1 cellular context compared by ENCODE assay signal in the genomic region with DNA sequence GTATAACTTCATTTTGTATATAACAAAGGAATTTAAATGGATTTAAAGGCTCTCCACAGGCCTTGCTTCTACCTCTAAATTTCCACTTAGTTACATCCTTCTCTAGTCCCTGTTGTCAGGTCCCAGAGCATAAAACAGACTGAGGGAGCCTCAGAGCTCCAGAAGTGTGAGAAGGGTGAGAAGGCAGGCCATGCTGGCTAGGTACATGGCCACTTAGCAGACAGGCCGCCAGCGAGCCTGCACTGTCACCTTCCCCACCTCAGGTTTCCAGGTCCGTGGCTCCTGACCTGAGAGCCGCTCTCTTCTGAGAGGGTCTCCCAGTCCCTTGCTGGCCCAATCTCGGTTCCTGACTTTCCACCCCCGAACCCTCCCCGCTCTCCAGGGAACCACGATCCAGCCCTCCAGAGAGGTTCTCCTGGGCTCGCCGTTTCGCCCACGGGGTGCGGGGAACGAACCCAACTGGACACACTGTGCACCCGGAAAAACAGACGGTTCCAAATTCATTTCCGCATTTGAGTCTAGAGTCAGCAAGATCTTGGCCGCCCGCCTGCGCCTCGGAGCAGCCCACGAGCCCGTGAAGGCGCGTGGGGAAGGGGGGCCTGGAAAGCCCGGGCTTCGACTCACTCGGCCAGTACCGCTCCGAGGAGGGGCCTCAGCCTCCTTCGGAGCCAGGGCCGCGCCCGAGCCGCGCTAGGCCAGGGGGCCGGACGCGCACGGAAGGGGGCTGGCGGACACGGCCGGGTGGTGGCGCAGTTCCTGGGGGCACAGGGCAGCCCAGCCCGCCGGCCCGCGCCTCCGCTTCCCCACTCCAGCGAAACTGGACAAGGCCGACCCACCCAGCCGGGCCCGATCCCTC.
TF ChIP-seq lines count a peak whose summit lies in the region.

No MANE protein-coding gene starts in this region.

TF ChIP-seq in IMR-90, 13 proteins besides CTCF, POLR2A, EP300 and RAD21 (continued from another document):
- TF ChIP-seq, protein P1, sequence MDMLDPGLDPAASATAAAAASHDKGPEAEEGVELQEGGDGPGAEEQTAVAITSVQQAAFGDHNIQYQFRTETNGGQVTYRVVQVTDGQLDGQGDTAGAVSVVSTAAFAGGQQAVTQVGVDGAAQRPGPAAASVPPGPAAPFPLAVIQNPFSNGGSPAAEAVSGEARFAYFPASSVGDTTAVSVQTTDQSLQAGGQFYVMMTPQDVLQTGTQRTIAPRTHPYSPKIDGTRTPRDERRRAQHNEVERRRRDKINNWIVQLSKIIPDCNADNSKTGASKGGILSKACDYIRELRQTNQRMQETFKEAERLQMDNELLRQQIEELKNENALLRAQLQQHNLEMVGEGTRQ (IDR thresholded peaks at IDR 0.05; ENCODE audit: low read depth, low read length), result no peak
- no peak for TF ChIP-seq MXI1 (IDR thresholded peaks at IDR 0.05; ENCODE audit: borderline replicate concordance, low read depth, low read length)
